ENCODE assay signal across 8 cellular contexts in genomic region chr19:53102186-53102585, GRCh38. TPM values are rescaled to one million over a fixed set of nuclear protein-coding genes. Genes with fewer than 3 reads are reported as not detected.
DNase-seq lines count a peak whose midpoint lies in the region; ATAC-seq, FAIRE-seq and TF ChIP-seq lines count a peak whose summit lies in the region.

No MANE protein-coding gene starts in this region.

- H3K9me2 ChIP-seq in neural cell (ENCODE audit: insufficient read depth, low read length): no peaks in the 10 kb centered on the region

- peak overlapping the region; percentile 15 for H2AFZ ChIP-seq in neural cell (ENCODE audit: low read depth, low read length)

- no peaks in the 10 kb centered on the region for H4K20me1 ChIP-seq in neural cell (ENCODE audit: insufficient read depth)

- intact Hi-C loops in Calu3 (cut with micrococcal nuclease; ENCODE audit: unreplicated experiment) (no loop called here), dorsolateral prefrontal cortex (cut with DNase I) (loop anchor here (2.0 to 10.0 kb wide), 2 partner anchors 57 to 93 kb away; partner anchors contain the start of genes ZNF665 (in 2 of the 2) and ZNF347 (in 1 of the 2))

- CTCF ChIA-PET in Calu3 (lab: Charles Lee): interaction anchor here (0.6 kb wide), 1 partner anchor 705 kb away, joined by 3 read pairs; no protein-coding TSS in a partner anchor

- no peaks in the 10 kb centered on the region for H3K36me3 ChIP-seq in neural cell (ENCODE audit: insufficient read depth, low read length)

- peak overlapping the region; percentile 70 for H3K4me3 Mint-ChIP-seq in Calu3 (ENCODE audit: low read depth, unreplicated experiment)

- H3K27me3 ChIP-seq in dorsolateral prefrontal cortex (no peaks in the 10 kb centered on the region), neural cell (ENCODE audit: insufficient read depth, low read depth, low read length) (no peaks in the 10 kb centered on the region)

- H3F3A ChIP-seq in neural cell (ENCODE audit: insufficient read depth, low read length, poor library complexity, severe bottlenecking): no peaks in the 10 kb centered on the region

- peak overlapping the region; percentile 90 for H3K9ac ChIP-seq in neural cell (ENCODE audit: low read length)

- no peak for TF ChIP-seq RAD21 in neural cell (conservative IDR thresholded peaks at IDR 0.05)

- no peaks in the 10 kb centered on the region for H3K4me1 Mint-ChIP-seq in Calu3 (ENCODE audit: low read depth, unreplicated experiment)

- H3K27ac ChIP-seq in dorsolateral prefrontal cortex (peak overlapping the region in 50 of 59 donors; percentile 12 to 98 (median 91)), neural cell (ENCODE audit: low read length) (peak overlapping the region; percentile 76)

- no peak for FAIRE-seq in H54 (lab: Jason Lieb, UNC)

- DNase-seq in Calu3: no peak
- peak; percentile 13 for DNase-seq in NB4 (ENCODE audit: low read depth)
- DNase-seq in dorsolateral prefrontal cortex: peak in 1 of 10 donors; percentile 26
- no peak for DNase-seq in H54 (ENCODE audit: insufficient read length, low spot score)
- no peak for DNase-seq in NCI-H345 (lab: John Stamatoyannopoulos, UW)
- DNase-seq in activated CD4-positive, alpha-beta T cell treated with anti-CD3 and anti-CD28 coated beads, Interleukin-2, amount 50 U/mL, for 4 hours: no peak

- ATAC-seq in GM21390 (IDR thresholded peaks at IDR 0.05; ENCODE audit: unreplicated experiment): no peak

- no peaks in the 10 kb centered on the region for H3K27me3 Mint-ChIP-seq in Calu3 (ENCODE audit: unreplicated experiment)

- peak overlapping the region; percentile 88 for H3K4me2 ChIP-seq in neural cell (ENCODE audit: low read length)

- TF ChIP-seq EP300 in neural cell (conservative IDR thresholded peaks at IDR 0.05; ENCODE audit: poor library complexity, severe bottlenecking): no peak

- H3K9me3 ChIP-seq in neural cell (ENCODE audit: low read length): no peaks in the 10 kb centered on the region

- BruUV-seq in Calu3 (replicated peaks; lab: Mats Ljungman, UMichigan): no TSS peak

- no peak for TF ChIP-seq POLR2A in NB4 (IDR thresholded peaks at IDR 0.05; ENCODE audit: extremely low read depth, insufficient read length)
- no peak for TF ChIP-seq POLR2A in H54 (IDR thresholded peaks at IDR 0.05; ENCODE audit: low read depth, low read length)

- H3K27ac Mint-ChIP-seq in Calu3 (ENCODE audit: unreplicated experiment): peak overlapping the region; percentile 19

- TF ChIP-seq CTCF in Calu3 (IDR thresholded peaks at IDR 0.05; ENCODE audit: unreplicated experiment) (no peak), NB4 (IDR thresholded peaks at IDR 0.05; ENCODE audit: low read depth, low read length) (no peak), dorsolateral prefrontal cortex (IDR thresholded peaks at IDR 0.05 in 54 of 56, conservative IDR thresholded peaks at IDR 0.05 in 2 of 56; ENCODE audit: low read depth in 1 of 56, partially characterized antibody in 56 of 56) (no peak), neural cell (IDR thresholded peaks at IDR 0.05; ENCODE audit: poor library complexity, severe bottlenecking) (no peak)

- H3K79me2 ChIP-seq in neural cell (replicated peaks; ENCODE audit: insufficient read depth, low read length): peaks cover 27% of the 10 kb centered on the region

- peaks cover 24% of the 10 kb centered on the region for H3K9me3 Mint-ChIP-seq in Calu3 (ENCODE audit: low read depth, unreplicated experiment)

- H3K36me3 Mint-ChIP-seq in Calu3 (ENCODE audit: insufficient read depth, unreplicated experiment): peaks cover 25% of the 10 kb centered on the region

- peak overlapping the region; percentile 74 for H3K4me3 ChIP-seq in NB4 (ENCODE audit: low read depth, low read length)
- H3K4me3 ChIP-seq in dorsolateral prefrontal cortex: peak overlapping the region; percentile 68 to 98 (median 92)
- peak overlapping the region; percentile 94 for H3K4me3 ChIP-seq in neural cell (ENCODE audit: low read length)

TF ChIP-seq in neural cell, 6 proteins besides CTCF, POLR2A, EP300 and RAD21:
- no peak for TF ChIP-seq TAF1 (IDR thresholded peaks at IDR 0.05; ENCODE audit: low read depth)
- TF ChIP-seq REST (IDR thresholded peaks at IDR 0.05; ENCODE audit: borderline replicate concordance): no peak
- TF ChIP-seq POLR2AphosphoS5 (IDR thresholded peaks at IDR 0.05): no peak
- TF ChIP-seq MXI1 (conservative IDR thresholded peaks at IDR 0.05; ENCODE audit: poor library complexity, severe bottlenecking): no peak
- TF ChIP-seq EZH2 (IDR thresholded peaks at IDR 0.05; ENCODE audit: borderline replicate concordance, insufficient read depth, low read length, poor library complexity, severe bottlenecking): no peak
- no peak for TF ChIP-seq SMC3 (conservative IDR thresholded peaks at IDR 0.05; ENCODE audit: poor library complexity)
TF ChIP-seq in neural cell: peak in this region for 0.

RNA-seq across cellular contexts. Expression of gene ZNF160, which starts 1.0 kb away (rescaled TPM):
- total RNA-seq in Calu3 (2022) (7.7 and 7.8 TPM in 2 replicates), dorsolateral prefrontal cortex (10 to 100 TPM; 31.4 to 79.2 (median 44.7) TPM)
- polyA plus RNA-seq in neural cell: 28.1 and 38.8 TPM in 2 replicates
- 71.6 and 76.3 TPM in 2 replicates for polyA minus RNA-seq in neural cell

RNA-seq across cellular contexts. Expression of gene ZNF415, which starts 30.5 kb away (rescaled TPM):
- total RNA-seq in Calu3 (2022) (not detected in 2 replicates), dorsolateral prefrontal cortex (10 to 100 TPM; 24.2 to 55.5 (median 36.6) TPM)
- 25.9 and 27.2 TPM in 2 replicates for polyA plus RNA-seq in neural cell
- 35.1 and 37.4 TPM in 2 replicates for polyA minus RNA-seq in neural cell

RNA-seq across cellular contexts. Expression of gene ZNF347, which starts 56.7 kb away (rescaled TPM):
- not detected in 2 replicates for total RNA-seq in Calu3 (2022)
- 10 to 100 TPM; 10.6 to 29.1 (median 17.1) TPM for total RNA-seq in dorsolateral prefrontal cortex
- polyA plus RNA-seq in neural cell: 7.4 and 7.7 TPM in 2 replicates
- 21.7 and 27.1 TPM in 2 replicates for polyA minus RNA-seq in neural cell

RNA-seq across cellular contexts. Expression of gene ERVV-2, which starts 57.6 kb away (rescaled TPM):
- total RNA-seq in Calu3 (2022) (not detected in 2 replicates), dorsolateral prefrontal cortex (under 1 TPM in 1 of 120 experiments, not detected in 119; 0.21 TPM)
- polyA plus RNA-seq in neural cell: not detected in 2 replicates
- polyA minus RNA-seq in neural cell: not detected in 2 replicates

Comparison
In these comparisons a context has a peak if more than half of its experiments do, and no peak if none do; other contexts are left out.
1. RNA of gene ZNF415, which starts 30.5 kb away (total RNA-seq): 24.2 to 55.5 TPM in dorsolateral prefrontal cortex; not detected in Calu3; every median in the first group is over 10 times any median in the second.
2. RNA of gene ZNF347, which starts 56.7 kb away (total RNA-seq): 10.6 to 29.1 TPM in dorsolateral prefrontal cortex; not detected in Calu3; every median in the first group is over 10 times any median in the second.
3. Peak in every context shown above with its lines, with median percentiles within 50 percentile points of each other: H3K4me3 ChIP-seq.